2 cellular contexts compared by ENCODE assay signal in the genomic region with DNA sequence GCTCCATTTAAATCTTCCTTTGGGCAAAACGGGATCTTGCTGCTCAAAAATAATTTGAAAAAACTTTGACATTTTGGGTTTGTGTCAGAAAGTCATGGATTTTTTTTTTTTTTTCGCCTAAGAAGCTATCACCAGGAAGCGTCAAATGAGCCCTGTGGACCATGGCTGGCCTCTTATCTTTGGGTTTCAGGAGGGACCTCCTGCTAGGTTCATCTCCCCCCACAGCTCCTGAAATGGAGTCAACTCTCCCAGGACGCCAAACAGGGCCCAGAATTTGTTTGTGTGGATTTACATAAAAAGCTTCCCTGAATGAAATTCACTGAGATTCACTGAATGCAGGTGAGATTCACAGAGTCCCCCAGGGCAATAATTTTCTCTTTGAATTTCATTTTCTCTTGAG.
TF ChIP-seq lines count a peak whose summit lies in the region.

No MANE protein-coding gene starts in this region.

TF ChIP-seq in GM23338, 12 proteins besides CTCF, POLR2A, EP300 and RAD21:
- TF ChIP-seq CREB1 (CRISPR knock-in tag; IDR thresholded peaks at IDR 0.05; ENCODE audit: low read depth): no peak

TF ChIP-seq in K562, 482 proteins besides CTCF, POLR2A, EP300 and RAD21:
- no peak for TF ChIP-seq TBL1XR1 (IDR thresholded peaks at IDR 0.05; ENCODE audit: low read length in 2 of 2)
- TF ChIP-seq CBFA2T2 (conservative IDR thresholded peaks at IDR 0.05): peak; percentile 28; the same call in 1 of the 2 replicates
- no peak for TF ChIP-seq ELF1 (tag; IDR thresholded peaks at IDR 0.05)
- TF ChIP-seq, protein P1, sequence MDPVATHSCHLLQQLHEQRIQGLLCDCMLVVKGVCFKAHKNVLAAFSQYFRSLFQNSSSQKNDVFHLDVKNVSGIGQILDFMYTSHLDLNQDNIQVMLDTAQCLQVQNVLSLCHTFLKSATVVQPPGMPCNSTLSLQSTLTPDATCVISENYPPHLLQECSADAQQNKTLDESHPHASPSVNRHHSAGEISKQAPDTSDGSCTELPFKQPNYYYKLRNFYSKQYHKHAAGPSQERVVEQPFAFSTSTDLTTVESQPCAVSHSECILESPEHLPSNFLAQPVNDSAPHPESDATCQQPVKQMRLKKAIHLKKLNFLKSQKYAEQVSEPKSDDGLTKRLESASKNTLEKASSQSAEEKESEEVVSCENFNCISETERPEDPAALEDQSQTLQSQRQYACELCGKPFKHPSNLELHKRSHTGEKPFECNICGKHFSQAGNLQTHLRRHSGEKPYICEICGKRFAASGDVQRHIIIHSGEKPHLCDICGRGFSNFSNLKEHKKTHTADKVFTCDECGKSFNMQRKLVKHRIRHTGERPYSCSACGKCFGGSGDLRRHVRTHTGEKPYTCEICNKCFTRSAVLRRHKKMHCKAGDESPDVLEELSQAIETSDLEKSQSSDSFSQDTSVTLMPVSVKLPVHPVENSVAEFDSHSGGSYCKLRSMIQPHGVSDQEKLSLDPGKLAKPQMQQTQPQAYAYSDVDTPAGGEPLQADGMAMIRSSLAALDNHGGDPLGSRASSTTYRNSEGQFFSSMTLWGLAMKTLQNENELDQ (CRISPR knock-in tag; IDR thresholded peaks at IDR 0.05; ENCODE audit: borderline replicate concordance): no peak
- TF ChIP-seq, protein P2, sequence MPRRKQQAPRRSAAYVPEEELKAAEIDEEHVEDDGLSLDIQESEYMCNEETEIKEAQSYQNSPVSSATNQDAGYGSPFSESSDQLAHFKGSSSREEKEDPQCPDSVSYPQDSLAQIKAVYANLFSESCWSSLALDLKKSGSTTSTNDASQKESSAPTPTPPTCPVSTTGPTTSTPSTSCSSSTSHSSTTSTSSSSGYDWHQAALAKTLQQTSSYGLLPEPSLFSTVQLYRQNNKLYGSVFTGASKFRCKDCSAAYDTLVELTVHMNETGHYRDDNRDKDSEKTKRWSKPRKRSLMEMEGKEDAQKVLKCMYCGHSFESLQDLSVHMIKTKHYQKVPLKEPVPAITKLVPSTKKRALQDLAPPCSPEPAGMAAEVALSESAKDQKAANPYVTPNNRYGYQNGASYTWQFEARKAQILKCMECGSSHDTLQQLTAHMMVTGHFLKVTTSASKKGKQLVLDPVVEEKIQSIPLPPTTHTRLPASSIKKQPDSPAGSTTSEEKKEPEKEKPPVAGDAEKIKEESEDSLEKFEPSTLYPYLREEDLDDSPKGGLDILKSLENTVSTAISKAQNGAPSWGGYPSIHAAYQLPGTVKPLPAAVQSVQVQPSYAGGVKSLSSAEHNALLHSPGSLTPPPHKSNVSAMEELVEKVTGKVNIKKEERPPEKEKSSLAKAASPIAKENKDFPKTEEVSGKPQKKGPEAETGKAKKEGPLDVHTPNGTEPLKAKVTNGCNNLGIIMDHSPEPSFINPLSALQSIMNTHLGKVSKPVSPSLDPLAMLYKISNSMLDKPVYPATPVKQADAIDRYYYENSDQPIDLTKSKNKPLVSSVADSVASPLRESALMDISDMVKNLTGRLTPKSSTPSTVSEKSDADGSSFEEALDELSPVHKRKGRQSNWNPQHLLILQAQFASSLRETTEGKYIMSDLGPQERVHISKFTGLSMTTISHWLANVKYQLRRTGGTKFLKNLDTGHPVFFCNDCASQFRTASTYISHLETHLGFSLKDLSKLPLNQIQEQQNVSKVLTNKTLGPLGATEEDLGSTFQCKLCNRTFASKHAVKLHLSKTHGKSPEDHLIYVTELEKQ (CRISPR knock-in tag; IDR thresholded peaks at IDR 0.05): no peak
- TF ChIP-seq, protein P3, sequence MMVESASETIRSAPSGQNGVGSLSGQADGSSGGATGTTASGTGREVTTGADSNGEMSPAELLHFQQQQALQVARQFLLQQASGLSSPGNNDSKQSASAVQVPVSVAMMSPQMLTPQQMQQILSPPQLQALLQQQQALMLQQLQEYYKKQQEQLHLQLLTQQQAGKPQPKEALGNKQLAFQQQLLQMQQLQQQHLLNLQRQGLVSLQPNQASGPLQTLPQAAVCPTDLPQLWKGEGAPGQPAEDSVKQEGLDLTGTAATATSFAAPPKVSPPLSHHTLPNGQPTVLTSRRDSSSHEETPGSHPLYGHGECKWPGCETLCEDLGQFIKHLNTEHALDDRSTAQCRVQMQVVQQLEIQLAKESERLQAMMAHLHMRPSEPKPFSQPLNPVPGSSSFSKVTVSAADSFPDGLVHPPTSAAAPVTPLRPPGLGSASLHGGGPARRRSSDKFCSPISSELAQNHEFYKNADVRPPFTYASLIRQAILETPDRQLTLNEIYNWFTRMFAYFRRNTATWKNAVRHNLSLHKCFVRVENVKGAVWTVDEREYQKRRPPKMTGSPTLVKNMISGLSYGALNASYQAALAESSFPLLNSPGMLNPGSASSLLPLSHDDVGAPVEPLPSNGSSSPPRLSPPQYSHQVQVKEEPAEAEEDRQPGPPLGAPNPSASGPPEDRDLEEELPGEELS (CRISPR knock-in tag; IDR thresholded peaks at IDR 0.05; ENCODE audit: borderline replicate concordance): no peak
- peak; percentile 55 for TF ChIP-seq TCF3 (CRISPR knock-in tag; IDR thresholded peaks at IDR 0.05)
- TF ChIP-seq SMAD2 (IDR thresholded peaks at IDR 0.05; ENCODE audit: low read depth, low read length): no peak
- TF ChIP-seq, protein P4, sequence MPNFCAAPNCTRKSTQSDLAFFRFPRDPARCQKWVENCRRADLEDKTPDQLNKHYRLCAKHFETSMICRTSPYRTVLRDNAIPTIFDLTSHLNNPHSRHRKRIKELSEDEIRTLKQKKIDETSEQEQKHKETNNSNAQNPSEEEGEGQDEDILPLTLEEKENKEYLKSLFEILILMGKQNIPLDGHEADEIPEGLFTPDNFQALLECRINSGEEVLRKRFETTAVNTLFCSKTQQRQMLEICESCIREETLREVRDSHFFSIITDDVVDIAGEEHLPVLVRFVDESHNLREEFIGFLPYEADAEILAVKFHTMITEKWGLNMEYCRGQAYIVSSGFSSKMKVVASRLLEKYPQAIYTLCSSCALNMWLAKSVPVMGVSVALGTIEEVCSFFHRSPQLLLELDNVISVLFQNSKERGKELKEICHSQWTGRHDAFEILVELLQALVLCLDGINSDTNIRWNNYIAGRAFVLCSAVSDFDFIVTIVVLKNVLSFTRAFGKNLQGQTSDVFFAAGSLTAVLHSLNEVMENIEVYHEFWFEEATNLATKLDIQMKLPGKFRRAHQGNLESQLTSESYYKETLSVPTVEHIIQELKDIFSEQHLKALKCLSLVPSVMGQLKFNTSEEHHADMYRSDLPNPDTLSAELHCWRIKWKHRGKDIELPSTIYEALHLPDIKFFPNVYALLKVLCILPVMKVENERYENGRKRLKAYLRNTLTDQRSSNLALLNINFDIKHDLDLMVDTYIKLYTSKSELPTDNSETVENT (CRISPR knock-in tag; IDR thresholded peaks at IDR 0.05): no peak
- no peak for TF ChIP-seq PHF20 (IDR thresholded peaks at IDR 0.05; ENCODE audit: partially characterized antibody)
- no peak for TF ChIP-seq YBX1 (IDR thresholded peaks at IDR 0.05)
- TF ChIP-seq, protein P5, sequence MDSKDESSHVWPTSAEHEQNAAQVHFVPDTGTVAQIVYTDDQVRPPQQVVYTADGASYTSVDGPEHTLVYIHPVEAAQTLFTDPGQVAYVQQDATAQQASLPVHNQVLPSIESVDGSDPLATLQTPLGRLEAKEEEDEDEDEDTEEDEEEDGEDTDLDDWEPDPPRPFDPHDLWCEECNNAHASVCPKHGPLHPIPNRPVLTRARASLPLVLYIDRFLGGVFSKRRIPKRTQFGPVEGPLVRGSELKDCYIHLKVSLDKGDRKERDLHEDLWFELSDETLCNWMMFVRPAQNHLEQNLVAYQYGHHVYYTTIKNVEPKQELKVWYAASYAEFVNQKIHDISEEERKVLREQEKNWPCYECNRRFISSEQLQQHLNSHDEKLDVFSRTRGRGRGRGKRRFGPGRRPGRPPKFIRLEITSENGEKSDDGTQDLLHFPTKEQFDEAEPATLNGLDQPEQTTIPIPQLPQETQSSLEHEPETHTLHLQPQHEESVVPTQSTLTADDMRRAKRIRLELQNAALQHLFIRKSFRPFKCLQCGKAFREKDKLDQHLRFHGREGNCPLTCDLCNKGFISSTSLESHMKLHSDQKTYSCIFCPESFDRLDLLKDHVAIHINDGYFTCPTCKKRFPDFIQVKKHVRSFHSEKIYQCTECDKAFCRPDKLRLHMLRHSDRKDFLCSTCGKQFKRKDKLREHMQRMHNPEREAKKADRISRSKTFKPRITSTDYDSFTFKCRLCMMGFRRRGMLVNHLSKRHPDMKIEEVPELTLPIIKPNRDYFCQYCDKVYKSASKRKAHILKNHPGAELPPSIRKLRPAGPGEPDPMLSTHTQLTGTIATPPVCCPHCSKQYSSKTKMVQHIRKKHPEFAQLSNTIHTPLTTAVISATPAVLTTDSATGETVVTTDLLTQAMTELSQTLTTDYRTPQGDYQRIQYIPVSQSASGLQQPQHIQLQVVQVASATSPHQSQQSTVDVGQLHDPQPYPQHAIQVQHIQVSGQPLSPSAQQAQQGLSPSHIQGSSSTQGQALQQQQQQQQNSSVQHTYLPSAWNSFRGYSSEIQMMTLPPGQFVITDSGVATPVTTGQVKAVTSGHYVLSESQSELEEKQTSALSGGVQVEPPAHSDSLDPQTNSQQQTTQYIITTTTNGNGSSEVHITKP (IDR thresholded peaks at IDR 0.05; ENCODE audit: partially characterized antibody): peak; percentile 68
- TF ChIP-seq ZBED1 (IDR thresholded peaks at IDR 0.05): no peak
- TF ChIP-seq CBFA2T3 (IDR thresholded peaks at IDR 0.05): peak; percentile 64
- TF ChIP-seq KDM4B (IDR thresholded peaks at IDR 0.05; ENCODE audit: borderline replicate concordance in 2 of 2, low read depth in 1 of 2): no peak
- TF ChIP-seq, protein P6, sequence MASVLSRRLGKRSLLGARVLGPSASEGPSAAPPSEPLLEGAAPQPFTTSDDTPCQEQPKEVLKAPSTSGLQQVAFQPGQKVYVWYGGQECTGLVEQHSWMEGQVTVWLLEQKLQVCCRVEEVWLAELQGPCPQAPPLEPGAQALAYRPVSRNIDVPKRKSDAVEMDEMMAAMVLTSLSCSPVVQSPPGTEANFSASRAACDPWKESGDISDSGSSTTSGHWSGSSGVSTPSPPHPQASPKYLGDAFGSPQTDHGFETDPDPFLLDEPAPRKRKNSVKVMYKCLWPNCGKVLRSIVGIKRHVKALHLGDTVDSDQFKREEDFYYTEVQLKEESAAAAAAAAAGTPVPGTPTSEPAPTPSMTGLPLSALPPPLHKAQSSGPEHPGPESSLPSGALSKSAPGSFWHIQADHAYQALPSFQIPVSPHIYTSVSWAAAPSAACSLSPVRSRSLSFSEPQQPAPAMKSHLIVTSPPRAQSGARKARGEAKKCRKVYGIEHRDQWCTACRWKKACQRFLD (CRISPR knock-in tag; IDR thresholded peaks at IDR 0.05): no peak
- peak; percentile 50; the same call in 1 of the 2 replicates for TF ChIP-seq ARID1B (IDR thresholded peaks at IDR 0.05)
- 0 out of 2 replicates have a peak, but pooled peaks have one; percentile 13 for TF ChIP-seq NCOR1 (IDR thresholded peaks at IDR 0.05)
- 0 out of 2 replicates have a peak, but pooled peaks have one; percentile 36 for TF ChIP-seq DPF2 (IDR thresholded peaks at IDR 0.05)
- no peak for TF ChIP-seq RAD51 (IDR thresholded peaks at IDR 0.05; ENCODE audit: borderline replicate concordance, low read depth)
- TF ChIP-seq ZSCAN29 (IDR thresholded peaks at IDR 0.05): no peak
- TF ChIP-seq, protein P7, sequence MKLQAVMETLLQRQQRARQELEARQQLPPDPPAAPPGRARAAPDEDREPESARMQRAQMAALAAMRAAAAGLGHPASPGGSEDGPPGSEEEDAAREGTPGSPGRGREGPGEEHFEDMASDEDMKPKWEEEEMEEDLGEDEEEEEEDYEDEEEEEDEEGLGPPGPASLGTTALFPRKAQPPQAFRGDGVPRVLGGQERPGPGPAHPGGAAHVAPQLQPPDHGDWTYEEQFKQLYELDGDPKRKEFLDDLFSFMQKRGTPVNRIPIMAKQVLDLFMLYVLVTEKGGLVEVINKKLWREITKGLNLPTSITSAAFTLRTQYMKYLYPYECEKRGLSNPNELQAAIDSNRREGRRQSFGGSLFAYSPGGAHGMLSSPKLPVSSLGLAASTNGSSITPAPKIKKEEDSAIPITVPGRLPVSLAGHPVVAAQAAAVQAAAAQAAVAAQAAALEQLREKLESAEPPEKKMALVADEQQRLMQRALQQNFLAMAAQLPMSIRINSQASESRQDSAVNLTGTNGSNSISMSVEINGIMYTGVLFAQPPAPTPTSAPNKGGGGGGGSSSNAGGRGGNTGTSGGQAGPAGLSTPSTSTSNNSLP (IDR thresholded peaks at IDR 0.05; ENCODE audit: borderline replicate concordance, low read depth, low read length): no peak
- no peak for TF ChIP-seq FOS (IDR thresholded peaks at IDR 0.05; ENCODE audit: extremely low read depth, insufficient read length)
- no peak for TF ChIP-seq ZNF146 (CRISPR knock-in tag; IDR thresholded peaks at IDR 0.05; ENCODE audit: unreplicated experiment)
- TF ChIP-seq FOSL1 (tag; conservative IDR thresholded peaks at IDR 0.05): no peak
- TF ChIP-seq HMG20A (CRISPR knock-in tag; conservative IDR thresholded peaks at IDR 0.05): no peak
